Comparison of ENCODE assay signal across 17 cellular contexts in the genomic region with DNA sequence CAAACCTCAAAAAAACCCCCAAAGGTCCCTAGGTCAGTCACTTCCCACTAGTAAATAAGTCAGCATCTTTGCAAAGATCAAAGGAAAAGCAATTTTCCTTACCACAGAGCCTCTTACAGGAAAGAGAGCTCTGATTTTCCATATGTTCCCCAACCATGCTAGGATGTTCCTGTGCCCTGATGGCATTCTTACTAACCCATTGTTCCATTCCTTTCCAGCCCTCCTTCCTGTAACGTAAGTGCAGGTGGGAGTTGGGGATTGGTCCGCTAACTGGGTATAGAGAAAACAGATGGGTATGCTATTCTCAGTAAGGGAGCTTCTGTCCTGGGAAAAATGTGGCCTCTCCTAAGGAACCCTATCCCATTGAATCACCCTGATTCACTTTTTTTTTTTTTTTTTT. TPM values are rescaled to one million over a fixed set of nuclear protein-coding genes. Genes with fewer than 3 reads are reported as not detected.
A peak's percentile ranks its signal among the peaks of the same experiment; 100 is the strongest.
DNase-seq lines count a peak whose midpoint lies in the region; ATAC-seq and TF ChIP-seq lines count a peak whose summit lies in the region.
"Had no signal": no experiment of that assay in that cellular context is flagged by ENCODE, and none has a peak within 500 bp of the region (broad histone marks: within the 10 kb centered on the region; RNA-seq: fewer than 3 reads in every experiment).

No MANE protein-coding gene starts in this region.

- CTCF ChIA-PET in WTC11 (lab: Charles Lee): interaction anchor here (0.6 to 3.2 kb wide), 3 partner anchors 12 to 266 kb away, joined by 3 to 15 read pairs (median 3); no protein-coding TSS in a partner anchor

- peak in 3 of 4 donors; percentile 33 to 95 (median 56) for ATAC-seq in heart left ventricle
- no peak for ATAC-seq in left cardiac atrium
- no peak; the same call in 1 of the 2 replicates for ATAC-seq in WTC11
- no peak for ATAC-seq in GM19324 (IDR thresholded peaks at IDR 0.05; ENCODE audit: low FRiP score, unreplicated experiment)
- ATAC-seq: A549, GM23338 had no signal

- H3K4me1 Mint-ChIP-seq in WTC11 (peaks cover 35% of the 10 kb centered on the region), endothelial cell (ENCODE audit: unreplicated experiment) (no peaks in the 10 kb centered on the region)

- no peaks in the 10 kb centered on the region for H3K27me3 ChIP-seq in heart left ventricle

- H3K4me1 ChIP-seq in heart left ventricle: peaks cover 0 to 5% (median 0%) of the 10 kb centered on the region in 12 donors
- H3K4me1 ChIP-seq: A549 had no signal

- peaks cover 0 to 23% (median 12%) of the 10 kb centered on the region in 12 donors for H3K9me3 ChIP-seq in heart left ventricle

- H3K27ac Mint-ChIP-seq in WTC11: peak overlapping the region; percentile 44; the same call in 1 of the 2 replicates
- H3K27ac Mint-ChIP-seq in endothelial cell (ENCODE audit: unreplicated experiment): peak overlapping the region; percentile 0
- H3K27ac Mint-ChIP-seq: CD4-positive, alpha-beta T cell; GM23338 had no signal

- H3K36me3 Mint-ChIP-seq in WTC11: peaks cover 29% of the 10 kb centered on the region
- H3K36me3 Mint-ChIP-seq in endothelial cell (ENCODE audit: low read depth, unreplicated experiment): peaks cover 14% of the 10 kb centered on the region

- H3K9me3 Mint-ChIP-seq in WTC11: peaks cover 8% of the 10 kb centered on the region
- peaks cover 11% of the 10 kb centered on the region for H3K9me3 Mint-ChIP-seq in endothelial cell (ENCODE audit: unreplicated experiment)

- 56 to 73% (median 65%) methylated on average over 2 of the region's 2 CpGs for WGBS in heart left ventricle, 4 donors

- peak overlapping the region in 5 of 12 donors; percentile 8 to 68 (median 27) for H3K27ac ChIP-seq in heart left ventricle
- H3K27ac ChIP-seq: 22Rv1, A549, C4-2B had no signal

- POLR2A ChIA-PET in WTC11 (lab: Charles Lee): no interaction called here

- H3K4me3 Mint-ChIP-seq in WTC11: no peak overlapping the region
- no peak overlapping the region for H3K4me3 Mint-ChIP-seq in endothelial cell (ENCODE audit: unreplicated experiment)
- H3K4me3 Mint-ChIP-seq: CD4-positive, alpha-beta T cell; GM23338; H9 had no signal

- intact Hi-C loops in heart left ventricle (cut with DNase I) (no loop called here), left cardiac atrium (cut with DNase I) (no loop called here)

- no peak for TF ChIP-seq POLR2A in heart left ventricle (IDR thresholded peaks at IDR 0.05)

- H3K27me3 Mint-ChIP-seq in WTC11 (ENCODE audit: low read depth): peaks cover 4% of the 10 kb centered on the region; the same call in 1 of the 2 replicates
- peaks cover 2% of the 10 kb centered on the region for H3K27me3 Mint-ChIP-seq in endothelial cell (ENCODE audit: unreplicated experiment)
- H3K27me3 Mint-ChIP-seq: CD4-positive, alpha-beta T cell had no signal

- peak in 1 of 5 donors; percentile 25 for DNase-seq in heart left ventricle
- no peak for DNase-seq in left cardiac atrium
- peak; percentile 62 for DNase-seq in H4 (ENCODE audit: low spot score)
- DNase-seq in WTC11 (ENCODE audit: low spot score): no peak
- no peak for DNase-seq in endothelial cell (ENCODE audit: low spot score)
- no peak for DNase-seq in GM03348 (ENCODE audit: low spot score)
- DNase-seq in NCI-H446 treated with DMSO at 0.1 percent for 48 hours (lab: John Stamatoyannopoulos, UW): no peak
- DNase-seq: AML-193; Caco-2; CD4-positive, alpha-beta T cell; H9 had no signal

- TF ChIP-seq CTCF in heart left ventricle (IDR thresholded peaks at IDR 0.05): no peak
- TF ChIP-seq CTCF in WTC11 (IDR thresholded peaks at IDR 0.05): no peak
- TF ChIP-seq CTCF in endothelial cell (IDR thresholded peaks at IDR 0.05; ENCODE audit: unreplicated experiment): no peak

- H3K4me3 ChIP-seq in heart left ventricle: no peak overlapping the region
- H3K4me3 ChIP-seq: A549, GM23338 had no signal

- H3K36me3 ChIP-seq in heart left ventricle: no peaks in the 10 kb centered on the region

TF ChIP-seq in WTC11, 78 proteins besides CTCF, POLR2A, EP300 and RAD21:
- TF ChIP-seq EMX1 (CRISPR knock-in tag; IDR thresholded peaks at IDR 0.05) (no peak), HMGA2 (CRISPR knock-in tag; IDR thresholded peaks at IDR 0.05) (no peak), IRF2 (CRISPR knock-in tag; IDR thresholded peaks at IDR 0.05; ENCODE audit: borderline replicate concordance, low read depth) (no peak), FOXP1 (CRISPR knock-in tag; IDR thresholded peaks at IDR 0.05; ENCODE audit: borderline replicate concordance) (no peak), TCF7 (CRISPR knock-in tag; IDR thresholded peaks at IDR 0.05; ENCODE audit: low read depth) (no peak)
- TF ChIP-seq, protein P1, sequence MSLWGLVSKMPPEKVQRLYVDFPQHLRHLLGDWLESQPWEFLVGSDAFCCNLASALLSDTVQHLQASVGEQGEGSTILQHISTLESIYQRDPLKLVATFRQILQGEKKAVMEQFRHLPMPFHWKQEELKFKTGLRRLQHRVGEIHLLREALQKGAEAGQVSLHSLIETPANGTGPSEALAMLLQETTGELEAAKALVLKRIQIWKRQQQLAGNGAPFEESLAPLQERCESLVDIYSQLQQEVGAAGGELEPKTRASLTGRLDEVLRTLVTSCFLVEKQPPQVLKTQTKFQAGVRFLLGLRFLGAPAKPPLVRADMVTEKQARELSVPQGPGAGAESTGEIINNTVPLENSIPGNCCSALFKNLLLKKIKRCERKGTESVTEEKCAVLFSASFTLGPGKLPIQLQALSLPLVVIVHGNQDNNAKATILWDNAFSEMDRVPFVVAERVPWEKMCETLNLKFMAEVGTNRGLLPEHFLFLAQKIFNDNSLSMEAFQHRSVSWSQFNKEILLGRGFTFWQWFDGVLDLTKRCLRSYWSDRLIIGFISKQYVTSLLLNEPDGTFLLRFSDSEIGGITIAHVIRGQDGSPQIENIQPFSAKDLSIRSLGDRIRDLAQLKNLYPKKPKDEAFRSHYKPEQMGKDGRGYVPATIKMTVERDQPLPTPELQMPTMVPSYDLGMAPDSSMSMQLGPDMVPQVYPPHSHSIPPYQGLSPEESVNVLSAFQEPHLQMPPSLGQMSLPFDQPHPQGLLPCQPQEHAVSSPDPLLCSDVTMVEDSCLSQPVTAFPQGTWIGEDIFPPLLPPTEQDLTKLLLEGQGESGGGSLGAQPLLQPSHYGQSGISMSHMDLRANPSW (CRISPR knock-in tag; conservative IDR thresholded peaks at IDR 0.05; ENCODE audit: low read depth): no peak
- TF ChIP-seq, protein P2, sequence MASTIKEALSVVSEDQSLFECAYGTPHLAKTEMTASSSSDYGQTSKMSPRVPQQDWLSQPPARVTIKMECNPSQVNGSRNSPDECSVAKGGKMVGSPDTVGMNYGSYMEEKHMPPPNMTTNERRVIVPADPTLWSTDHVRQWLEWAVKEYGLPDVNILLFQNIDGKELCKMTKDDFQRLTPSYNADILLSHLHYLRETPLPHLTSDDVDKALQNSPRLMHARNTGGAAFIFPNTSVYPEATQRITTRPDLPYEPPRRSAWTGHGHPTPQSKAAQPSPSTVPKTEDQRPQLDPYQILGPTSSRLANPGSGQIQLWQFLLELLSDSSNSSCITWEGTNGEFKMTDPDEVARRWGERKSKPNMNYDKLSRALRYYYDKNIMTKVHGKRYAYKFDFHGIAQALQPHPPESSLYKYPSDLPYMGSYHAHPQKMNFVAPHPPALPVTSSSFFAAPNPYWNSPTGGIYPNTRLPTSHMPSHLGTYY (CRISPR knock-in tag; IDR thresholded peaks at IDR 0.05): no peak
- TF ChIP-seq, protein P3, sequence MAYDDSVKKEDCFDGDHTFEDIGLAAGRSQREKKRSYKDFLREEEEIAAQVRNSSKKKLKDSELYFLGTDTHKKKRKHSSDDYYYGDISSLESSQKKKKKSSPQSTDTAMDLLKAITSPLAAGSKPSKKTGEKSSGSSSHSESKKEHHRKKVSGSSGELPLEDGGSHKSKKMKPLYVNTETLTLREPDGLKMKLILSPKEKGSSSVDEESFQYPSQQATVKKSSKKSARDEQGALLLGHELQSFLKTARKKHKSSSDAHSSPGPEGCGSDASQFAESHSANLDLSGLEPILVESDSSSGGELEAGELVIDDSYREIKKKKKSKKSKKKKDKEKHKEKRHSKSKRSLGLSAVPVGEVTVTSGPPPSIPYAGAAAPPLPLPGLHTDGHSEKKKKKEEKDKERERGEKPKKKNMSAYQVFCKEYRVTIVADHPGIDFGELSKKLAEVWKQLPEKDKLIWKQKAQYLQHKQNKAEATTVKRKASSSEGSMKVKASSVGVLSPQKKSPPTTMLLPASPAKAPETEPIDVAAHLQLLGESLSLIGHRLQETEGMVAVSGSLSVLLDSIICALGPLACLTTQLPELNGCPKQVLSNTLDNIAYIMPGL (CRISPR knock-in tag; IDR thresholded peaks at IDR 0.05): no peak

RNA-seq across cellular contexts. Expression of a gene that starts 14.3 kb away (rescaled TPM):
- total RNA-seq in heart left ventricle (not detected), left cardiac atrium (not detected), WTC11 (2021) (not detected in 3 replicates), endothelial cell (ENCODE audit: unreplicated experiment) (not detected)
- polyA plus RNA-seq in heart left ventricle: under 1 TPM in 1 of 2 donors, not detected in 1; 0.14 TPM
- total RNA-seq in H4 (2014; rRNA removed; shearing (Covaris generic)): not detected in 2 replicates
- total RNA-seq: Caco-2; CD4-positive, alpha-beta T cell; GM23338; H9 had no signal
- polyA plus RNA-seq: A549, BJ, GM23338 had no signal

Comparison
In these comparisons a context has a peak if more than half of its experiments do, and no peak if none do; other contexts are left out.
1. ATAC-seq: peak in heart left ventricle (3 of 4); none in left cardiac atrium (0 of 2), WTC11 (single experiment) and GM19324 (single experiment).